Comparison of ENCODE assay signal across 8 cellular contexts in the genomic region with DNA sequence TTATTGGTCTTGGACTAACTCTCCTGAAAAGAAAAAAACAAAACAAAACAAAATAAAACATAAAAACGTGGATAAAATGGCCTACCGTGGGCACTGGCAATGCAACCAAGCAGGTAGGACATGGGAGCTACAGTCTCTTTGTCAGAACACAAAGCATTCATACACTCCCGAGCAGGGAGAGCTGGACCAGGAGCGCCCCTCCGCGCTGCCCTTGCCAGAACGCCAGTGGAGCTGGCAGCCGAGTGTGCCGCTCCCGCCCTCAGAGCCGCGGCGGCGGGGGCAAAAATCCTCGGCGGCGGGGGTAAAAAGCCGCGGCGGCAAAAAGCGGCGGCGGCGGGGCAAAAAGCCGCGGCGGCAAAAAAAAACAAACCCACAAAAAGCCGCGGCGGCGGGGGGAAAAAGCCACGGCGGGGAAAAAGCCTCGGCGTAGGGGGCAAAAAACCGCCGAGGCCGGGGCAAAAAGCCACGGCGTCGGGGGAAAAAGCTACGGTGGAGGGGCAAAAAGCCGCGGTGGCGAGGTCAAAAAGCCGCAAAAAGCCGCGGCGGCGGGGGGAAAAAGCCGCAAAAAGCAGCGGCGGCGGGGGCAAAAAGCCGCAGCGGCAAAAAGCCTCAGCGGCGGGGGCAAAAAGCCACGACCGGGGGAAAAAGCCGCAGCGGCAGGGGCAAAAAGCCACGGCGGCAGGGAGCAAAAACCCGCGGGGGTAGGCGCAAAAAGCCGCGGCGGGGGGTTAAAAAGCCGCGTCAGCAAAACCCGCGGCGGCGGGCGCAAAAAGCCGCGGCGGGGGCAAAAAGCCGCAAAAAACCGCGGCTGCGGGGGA.
DNase-seq lines count a peak whose midpoint lies in the region; ATAC-seq and TF ChIP-seq lines count a peak whose summit lies in the region.

No MANE protein-coding gene starts in this region.

- H3K27ac ChIP-seq in colonic mucosa, result no peak overlapping the region

- H3K9ac ChIP-seq in colonic mucosa (ENCODE audit: low read depth in 2 of 2, low read length in 2 of 2), result no peak overlapping the region

- peaks cover 13% of the 10 kb centered on the region for H3K27me3 ChIP-seq in colonic mucosa

- H3K9me3 ChIP-seq in colonic mucosa, result no peaks in the 10 kb centered on the region

- intact Hi-C loops in colonic mucosa (cut with DNase I), result no loop called here

- DNase-seq in COR-L47 (lab: John Stamatoyannopoulos, UW) (peak; percentile 4), NCI-H1092 (lab: John Stamatoyannopoulos, UW) (peak; percentile 54), colonic mucosa (no peak), pons (ENCODE audit: low spot score) (peak; percentile 36), NCI-H226 (no peak), inferior parietal cortex (ENCODE audit: extremely low spot score) (no peak)
- DNase-seq in activated CD4-positive, alpha-beta T cell treated with anti-CD3 and anti-CD28 coated beads for 1 hour, result no peak

- H3K4me3 ChIP-seq in colonic mucosa, result peak overlapping the region; percentile 11

- TF ChIP-seq CTCF in colonic mucosa (IDR thresholded peaks at IDR 0.05), result no peak

- no peaks in the 10 kb centered on the region for H3K4me1 ChIP-seq in colonic mucosa

- no peak for ATAC-seq in HG03097 (IDR thresholded peaks at IDR 0.05; ENCODE audit: low FRiP score, unreplicated experiment)

- H3K36me3 ChIP-seq in colonic mucosa, result no peaks in the 10 kb centered on the region

Comparison
In these comparisons a context has a peak if more than half of its experiments do, and no peak if none do; other contexts are left out.
1. DNase-seq: peak in COR-L47 (single experiment), NCI-H1092 (single experiment) and pons (single experiment); none in colonic mucosa (single experiment), NCI-H226 (single experiment), activated CD4-positive, alpha-beta T cell treated with anti-CD3 and anti-CD28 coated beads for 1 hour (single experiment) and inferior parietal cortex (single experiment).